Comparison of ENCODE assay signal across 9 cellular contexts in the genomic region with DNA sequence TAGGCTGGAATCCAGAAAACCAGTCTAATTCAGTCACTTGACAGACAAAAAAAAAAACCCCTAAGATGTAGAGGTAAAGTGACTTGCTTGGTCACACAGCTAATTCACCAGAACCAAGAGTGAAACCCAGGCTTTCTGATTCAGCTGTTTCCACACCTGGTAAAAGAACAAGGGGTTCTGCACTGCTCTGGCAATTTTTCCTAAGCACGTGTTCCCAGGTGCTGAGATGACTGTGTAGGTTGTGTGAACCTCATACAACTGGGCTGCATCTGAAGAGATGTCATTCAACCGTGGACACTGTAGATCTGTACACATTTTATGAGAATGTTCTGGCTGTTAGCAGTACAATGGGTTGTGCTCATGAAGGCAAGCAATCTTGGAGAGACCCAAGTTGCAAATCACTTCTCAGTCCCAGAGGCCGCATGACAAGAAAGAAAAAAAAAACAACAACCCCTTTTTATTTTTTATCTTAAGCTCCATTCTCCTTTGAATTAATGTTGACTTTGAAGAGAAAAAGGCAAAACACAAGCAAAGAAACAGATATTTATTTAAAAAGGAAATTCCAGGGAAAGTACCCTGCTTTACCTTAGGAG.
DNase-seq lines count a peak whose midpoint lies in the region; ATAC-seq and TF ChIP-seq lines count a peak whose summit lies in the region.
"Had no signal": no experiment of that assay in that cellular context is flagged by ENCODE, and none has a peak within 500 bp of the region (broad histone marks: within the 10 kb centered on the region; RNA-seq: fewer than 3 reads in every experiment).

No MANE protein-coding gene starts in this region.

- H3K27ac ChIP-seq in CD4-positive, alpha-beta memory T cell (ENCODE audit: low read depth, low read length) = no peak overlapping the region
- no peak overlapping the region for H3K27ac ChIP-seq in transverse colon
- H3K27ac ChIP-seq in esophagus squamous epithelium = no peak overlapping the region

- no peak overlapping the region for H3K4me3 ChIP-seq in CD4-positive, alpha-beta memory T cell (ENCODE audit: low read length in 2 of 2)
- H3K4me3 ChIP-seq in transverse colon = no peak overlapping the region
- H3K4me3 ChIP-seq in esophagus squamous epithelium = no peak overlapping the region

- H3K27me3 Mint-ChIP-seq in CD4-positive, alpha-beta memory T cell = no peaks in the 10 kb centered on the region
- H3K27me3 Mint-ChIP-seq in activated naive CD4-positive, alpha-beta T cell treated with anti-CD3 and anti-CD28 coated beads, Interleukin-2, amount 10 ng/mL, durations not matched to agents 7 days and 5 days = no peaks in the 10 kb centered on the region
- H3K27me3 Mint-ChIP-seq in WTC11 (ENCODE audit: low read depth) = no peaks in the 10 kb centered on the region; the same call in none of the 2 replicates
- H3K27me3 Mint-ChIP-seq: brain had no signal

- intact Hi-C loops in CD4-positive, alpha-beta memory T cell (cut with micrococcal nuclease) = loop anchor here (5.0 kb wide), 1 partner anchor 108 kb away; a partner anchor contains a TSS
- intact Hi-C loops in transverse colon (cut with DNase I; ENCODE audit: low total_unique reads) = no loop called here
- intact Hi-C loops in esophagus squamous epithelium (cut with DNase I) = loop anchor here (10.0 kb wide), 1 partner anchor 245 kb away; no protein-coding TSS in a partner anchor

- H3K9me3 ChIP-seq in CD4-positive, alpha-beta memory T cell (ENCODE audit: control insufficient read depth in 1 of 2, low read length in 2 of 2) = no peaks in the 10 kb centered on the region
- H3K9me3 ChIP-seq in transverse colon (no peaks in the 10 kb centered on the region), esophagus squamous epithelium (no peaks in the 10 kb centered on the region)

- H3K9me3 Mint-ChIP-seq in CD4-positive, alpha-beta memory T cell = no peaks in the 10 kb centered on the region
- no peaks in the 10 kb centered on the region for H3K9me3 Mint-ChIP-seq in activated naive CD4-positive, alpha-beta T cell treated with anti-CD3 and anti-CD28 coated beads, Interleukin-2, amount 10 ng/mL, durations not matched to agents 7 days and 5 days
- H3K9me3 Mint-ChIP-seq in WTC11 = no peaks in the 10 kb centered on the region
- H3K9me3 Mint-ChIP-seq: brain had no signal

- H3K36me3 Mint-ChIP-seq in CD4-positive, alpha-beta memory T cell = peaks cover 11% of the 10 kb centered on the region in 2 donors
- H3K36me3 Mint-ChIP-seq in activated naive CD4-positive, alpha-beta T cell treated with anti-CD3 and anti-CD28 coated beads, Interleukin-2, amount 10 ng/mL, durations not matched to agents 7 days and 5 days = peaks cover 37% of the 10 kb centered on the region
- peaks cover 16% of the 10 kb centered on the region for H3K36me3 Mint-ChIP-seq in WTC11

- H3K36me3 ChIP-seq in CD4-positive, alpha-beta memory T cell (ENCODE audit: insufficient read depth, low read length) = no peaks in the 10 kb centered on the region
- H3K36me3 ChIP-seq in transverse colon = no peaks in the 10 kb centered on the region
- peaks cover 0 to 25% (median 0%) of the 10 kb centered on the region in 3 donors for H3K36me3 ChIP-seq in esophagus squamous epithelium

- H3K4me3 Mint-ChIP-seq in CD4-positive, alpha-beta memory T cell = peak overlapping the region in 2 of 8 donors; percentile 45 to 48
- no peak overlapping the region for H3K4me3 Mint-ChIP-seq in activated naive CD4-positive, alpha-beta T cell treated with anti-CD3 and anti-CD28 coated beads, Interleukin-2, amount 10 ng/mL, durations not matched to agents 7 days and 5 days
- H3K4me3 Mint-ChIP-seq in WTC11 = no peak overlapping the region
- H3K4me3 Mint-ChIP-seq: brain had no signal

- in situ Hi-C loops in transverse colon (cut with MboI; ENCODE audit: low pct_ligation_motif_present in 1 of 4, low pct_unique_long_range_greater_than_20kb in 1 of 4, low sequenced_read_pairs in 3 of 4) = no loop called here

- no peak for TF ChIP-seq CTCF in transverse colon (IDR thresholded peaks at IDR 0.05)
- TF ChIP-seq CTCF in esophagus squamous epithelium (IDR thresholded peaks at IDR 0.05) = no peak
- no peak for TF ChIP-seq CTCF in WTC11 (IDR thresholded peaks at IDR 0.05)

- 66 to 100% methylated on average over 1 to 3 of the region's 3 CpGs for WGBS in transverse colon (ENCODE audit: low coverage in 1 of 2), 2 donors
- 66 to 70% methylated on average over 3 of the region's 3 CpGs for WGBS in esophagus squamous epithelium, 2 donors

- no peak for DNase-seq in CD4-positive, alpha-beta memory T cell
- peak; percentile 34 for DNase-seq in activated naive CD4-positive, alpha-beta T cell treated with anti-CD3 and anti-CD28 coated beads, Interleukin-2, amount 10 ng/mL, durations not matched to agents 7 days and 5 days
- no peak for DNase-seq in transverse colon
- no peak for DNase-seq in esophagus squamous epithelium (lab: John Stamatoyannopoulos, UW)
- DNase-seq in central memory CD4-positive, alpha-beta T cell = no peak
- DNase-seq in WTC11 (ENCODE audit: low spot score) = no peak

- TF ChIP-seq POLR2A in transverse colon (IDR thresholded peaks at IDR 0.05) (no peak), esophagus squamous epithelium (IDR thresholded peaks at IDR 0.05) (no peak)

- TF ChIP-seq EP300 in transverse colon (IDR thresholded peaks at IDR 0.05; ENCODE audit: low read depth) = no peak

- H3K4me1 ChIP-seq in CD4-positive, alpha-beta memory T cell (ENCODE audit: insufficient read depth, low read length) = peaks cover 32% of the 10 kb centered on the region
- peaks cover 0 to 15% (median 11%) of the 10 kb centered on the region in 4 donors for H3K4me1 ChIP-seq in transverse colon
- peaks cover 0 to 31% (median 9%) of the 10 kb centered on the region in 3 donors for H3K4me1 ChIP-seq in esophagus squamous epithelium

- no peaks in the 10 kb centered on the region for H3K27me3 ChIP-seq in CD4-positive, alpha-beta memory T cell (ENCODE audit: insufficient read depth, low read length)
- no peaks in the 10 kb centered on the region for H3K27me3 ChIP-seq in transverse colon
- H3K27me3 ChIP-seq in esophagus squamous epithelium = no peaks in the 10 kb centered on the region

- POLR2A ChIA-PET in CD4-positive, alpha-beta memory T cell (lab: Charles Lee; ENCODE audit: partially characterized antibody) = interaction anchor here (0.6 kb wide), 2 partner anchors 259 to 426 kb away, joined by 3 read pairs; no protein-coding TSS in a partner anchor
- POLR2A ChIA-PET in WTC11 (lab: Charles Lee) = no interaction called here

- CTCF ChIA-PET in CD4-positive, alpha-beta memory T cell (lab: Charles Lee; ENCODE audit: partially characterized antibody) = interaction anchor here (0.7 to 2.2 kb wide), 5 partner anchors 55 to 442 kb away, joined by 4 to 7 read pairs (median 4); a partner anchor contains a TSS
- CTCF ChIA-PET in activated naive CD4-positive, alpha-beta T cell treated with anti-CD3 and anti-CD28 coated beads, Interleukin-2, amount 10 ng/mL, durations not matched to agents 7 days and 5 days (lab: Charles Lee) = interaction anchor here (1.7 to 2.3 kb wide), 2 partner anchors 242 to 259 kb away, joined by 5 to 6 read pairs; no protein-coding TSS in a partner anchor
- CTCF ChIA-PET in WTC11 (lab: Charles Lee) = interaction anchor here (0.7 kb wide), 1 partner anchor 495 kb away, joined by 3 read pairs; no protein-coding TSS in a partner anchor

- peak overlapping the region in 5 of 7 donors; percentile 5 to 57 (median 39) for H3K27ac Mint-ChIP-seq in CD4-positive, alpha-beta memory T cell
- no peak overlapping the region for H3K27ac Mint-ChIP-seq in activated naive CD4-positive, alpha-beta T cell treated with anti-CD3 and anti-CD28 coated beads, Interleukin-2, amount 10 ng/mL, durations not matched to agents 7 days and 5 days
- H3K27ac Mint-ChIP-seq in WTC11 = no peak overlapping the region

- ATAC-seq in GM19324 (IDR thresholded peaks at IDR 0.05; ENCODE audit: low FRiP score, unreplicated experiment) (peak; percentile 76), HG03108 (IDR thresholded peaks at IDR 0.05; ENCODE audit: unreplicated experiment) (peak; percentile 70), WTC11 (no peak)

- H3K4me1 Mint-ChIP-seq in CD4-positive, alpha-beta memory T cell = peaks cover 18 to 36% (median 23%) of the 10 kb centered on the region in 4 donors
- H3K4me1 Mint-ChIP-seq in activated naive CD4-positive, alpha-beta T cell treated with anti-CD3 and anti-CD28 coated beads, Interleukin-2, amount 10 ng/mL, durations not matched to agents 7 days and 5 days = peaks cover 39% of the 10 kb centered on the region
- peaks cover 11% of the 10 kb centered on the region for H3K4me1 Mint-ChIP-seq in WTC11

TF ChIP-seq in WTC11, 78 proteins besides CTCF, POLR2A, EP300 and RAD21 (continues in another document):
- TF ChIP-seq NFE2L1 (CRISPR knock-in tag; IDR thresholded peaks at IDR 0.05) = no peak
- no peak for TF ChIP-seq ELF4 (CRISPR knock-in tag; IDR thresholded peaks at IDR 0.05; ENCODE audit: low read depth)
- no peak for TF ChIP-seq ZNF317 (CRISPR knock-in tag; IDR thresholded peaks at IDR 0.05; ENCODE audit: borderline replicate concordance, low read depth)
- TF ChIP-seq TP53 (CRISPR knock-in tag; IDR thresholded peaks at IDR 0.05) = no peak
- TF ChIP-seq, protein P1, sequence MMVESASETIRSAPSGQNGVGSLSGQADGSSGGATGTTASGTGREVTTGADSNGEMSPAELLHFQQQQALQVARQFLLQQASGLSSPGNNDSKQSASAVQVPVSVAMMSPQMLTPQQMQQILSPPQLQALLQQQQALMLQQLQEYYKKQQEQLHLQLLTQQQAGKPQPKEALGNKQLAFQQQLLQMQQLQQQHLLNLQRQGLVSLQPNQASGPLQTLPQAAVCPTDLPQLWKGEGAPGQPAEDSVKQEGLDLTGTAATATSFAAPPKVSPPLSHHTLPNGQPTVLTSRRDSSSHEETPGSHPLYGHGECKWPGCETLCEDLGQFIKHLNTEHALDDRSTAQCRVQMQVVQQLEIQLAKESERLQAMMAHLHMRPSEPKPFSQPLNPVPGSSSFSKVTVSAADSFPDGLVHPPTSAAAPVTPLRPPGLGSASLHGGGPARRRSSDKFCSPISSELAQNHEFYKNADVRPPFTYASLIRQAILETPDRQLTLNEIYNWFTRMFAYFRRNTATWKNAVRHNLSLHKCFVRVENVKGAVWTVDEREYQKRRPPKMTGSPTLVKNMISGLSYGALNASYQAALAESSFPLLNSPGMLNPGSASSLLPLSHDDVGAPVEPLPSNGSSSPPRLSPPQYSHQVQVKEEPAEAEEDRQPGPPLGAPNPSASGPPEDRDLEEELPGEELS (CRISPR knock-in tag; IDR thresholded peaks at IDR 0.05) = no peak
- no peak for TF ChIP-seq PRRX2 (CRISPR knock-in tag; IDR thresholded peaks at IDR 0.05)

Comparison
In these comparisons a context has a peak if more than half of its experiments do, and no peak if none do; other contexts are left out.
1. H3K27ac Mint-ChIP-seq: peak in CD4-positive, alpha-beta memory T cell (5 of 7); none in activated naive CD4-positive, alpha-beta T cell treated with anti-CD3 and anti-CD28 coated beads, Interleukin-2, amount 10 ng/mL, durations not matched to agents 7 days and 5 days (single experiment) and WTC11 (single experiment).